1 cellular context compared by ENCODE assay signal in the genomic region with DNA sequence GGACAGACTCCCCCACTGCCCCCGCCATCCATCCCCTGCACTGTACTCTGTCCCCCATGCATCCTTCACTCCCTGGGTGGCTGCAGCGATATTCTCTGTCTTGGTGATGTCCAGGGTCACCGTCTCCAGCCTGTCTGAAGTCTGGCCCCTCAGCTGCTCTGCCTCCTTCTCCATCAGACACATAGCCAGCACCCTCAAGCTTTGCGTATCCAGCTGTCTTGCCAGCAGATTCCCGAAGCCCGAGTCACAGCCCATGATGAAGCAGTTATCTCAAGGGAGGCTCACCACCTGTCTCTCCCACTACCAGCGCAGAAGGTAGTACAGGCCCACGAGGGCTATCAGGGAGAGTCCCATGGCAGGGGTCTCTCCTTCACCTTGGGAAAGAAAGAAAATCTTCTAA.
TF ChIP-seq lines count a peak whose summit lies in the region.

No MANE protein-coding gene starts in this region.

TF ChIP-seq in GM23338, 12 proteins besides CTCF, POLR2A, EP300 and RAD21 (continued from another document):
- TF ChIP-seq, protein P1, sequence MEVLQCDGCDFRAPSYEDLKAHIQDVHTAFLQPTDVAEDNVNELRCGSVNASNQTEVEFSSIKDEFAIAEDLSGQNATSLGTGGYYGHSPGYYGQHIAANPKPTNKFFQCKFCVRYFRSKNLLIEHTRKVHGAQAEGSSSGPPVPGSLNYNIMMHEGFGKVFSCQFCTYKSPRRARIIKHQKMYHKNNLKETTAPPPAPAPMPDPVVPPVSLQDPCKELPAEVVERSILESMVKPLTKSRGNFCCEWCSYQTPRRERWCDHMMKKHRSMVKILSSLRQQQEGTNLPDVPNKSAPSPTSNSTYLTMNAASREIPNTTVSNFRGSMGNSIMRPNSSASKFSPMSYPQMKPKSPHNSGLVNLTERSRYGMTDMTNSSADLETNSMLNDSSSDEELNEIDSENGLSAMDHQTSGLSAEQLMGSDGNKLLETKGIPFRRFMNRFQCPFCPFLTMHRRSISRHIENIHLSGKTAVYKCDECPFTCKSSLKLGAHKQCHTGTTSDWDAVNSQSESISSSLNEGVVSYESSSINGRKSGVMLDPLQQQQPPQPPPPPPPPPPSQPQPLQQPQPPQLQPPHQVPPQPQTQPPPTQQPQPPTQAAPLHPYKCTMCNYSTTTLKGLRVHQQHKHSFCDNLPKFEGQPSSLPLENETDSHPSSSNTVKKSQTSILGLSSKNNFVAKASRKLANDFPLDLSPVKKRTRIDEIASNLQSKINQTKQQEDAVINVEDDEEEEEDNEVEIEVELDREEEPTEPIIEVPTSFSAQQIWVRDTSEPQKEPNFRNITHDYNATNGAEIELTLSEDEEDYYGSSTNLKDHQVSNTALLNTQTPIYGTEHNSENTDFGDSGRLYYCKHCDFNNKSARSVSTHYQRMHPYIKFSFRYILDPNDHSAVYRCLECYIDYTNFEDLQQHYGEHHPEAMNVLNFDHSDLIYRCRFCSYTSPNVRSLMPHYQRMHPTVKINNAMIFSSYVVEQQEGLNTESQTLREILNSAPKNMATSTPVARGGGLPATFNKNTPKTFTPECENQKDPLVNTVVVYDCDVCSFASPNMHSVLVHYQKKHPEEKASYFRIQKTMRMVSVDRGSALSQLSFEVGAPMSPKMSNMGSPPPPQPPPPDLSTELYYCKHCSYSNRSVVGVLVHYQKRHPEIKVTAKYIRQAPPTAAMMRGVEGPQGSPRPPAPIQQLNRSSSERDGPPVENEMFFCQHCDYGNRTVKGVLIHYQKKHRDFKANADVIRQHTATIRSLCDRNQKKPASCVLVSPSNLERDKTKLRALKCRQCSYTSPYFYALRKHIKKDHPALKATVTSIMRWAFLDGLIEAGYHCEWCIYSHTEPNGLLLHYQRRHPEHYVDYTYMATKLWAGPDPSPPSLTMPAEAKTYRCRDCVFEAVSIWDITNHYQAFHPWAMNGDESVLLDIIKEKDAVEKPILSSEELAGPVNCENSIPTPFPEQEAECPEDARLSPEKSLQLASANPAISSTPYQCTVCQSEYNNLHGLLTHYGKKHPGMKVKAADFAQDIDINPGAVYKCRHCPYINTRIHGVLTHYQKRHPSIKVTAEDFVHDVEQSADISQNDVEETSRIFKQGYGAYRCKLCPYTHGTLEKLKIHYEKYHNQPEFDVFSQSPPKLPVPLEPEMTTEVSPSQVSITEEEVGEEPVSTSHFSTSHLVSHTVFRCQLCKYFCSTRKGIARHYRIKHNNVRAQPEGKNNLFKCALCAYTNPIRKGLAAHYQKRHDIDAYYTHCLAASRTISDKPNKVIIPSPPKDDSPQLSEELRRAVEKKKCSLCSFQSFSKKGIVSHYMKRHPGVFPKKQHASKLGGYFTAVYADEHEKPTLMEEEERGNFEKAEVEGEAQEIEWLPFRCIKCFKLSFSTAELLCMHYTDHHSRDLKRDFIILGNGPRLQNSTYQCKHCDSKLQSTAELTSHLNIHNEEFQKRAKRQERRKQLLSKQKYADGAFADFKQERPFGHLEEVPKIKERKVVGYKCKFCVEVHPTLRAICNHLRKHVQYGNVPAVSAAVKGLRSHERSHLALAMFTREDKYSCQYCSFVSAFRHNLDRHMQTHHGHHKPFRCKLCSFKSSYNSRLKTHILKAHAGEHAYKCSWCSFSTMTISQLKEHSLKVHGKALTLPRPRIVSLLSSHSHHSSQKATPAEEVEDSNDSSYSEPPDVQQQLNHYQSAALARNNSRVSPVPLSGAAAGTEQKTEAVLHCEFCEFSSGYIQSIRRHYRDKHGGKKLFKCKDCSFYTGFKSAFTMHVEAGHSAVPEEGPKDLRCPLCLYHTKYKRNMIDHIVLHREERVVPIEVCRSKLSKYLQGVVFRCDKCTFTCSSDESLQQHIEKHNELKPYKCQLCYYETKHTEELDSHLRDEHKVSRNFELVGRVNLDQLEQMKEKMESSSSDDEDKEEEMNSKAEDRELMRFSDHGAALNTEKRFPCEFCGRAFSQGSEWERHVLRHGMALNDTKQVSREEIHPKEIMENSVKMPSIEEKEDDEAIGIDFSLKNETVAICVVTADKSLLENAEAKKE (CRISPR knock-in tag; IDR thresholded peaks at IDR 0.05) = no peak
- TF ChIP-seq EZH2 (IDR thresholded peaks at IDR 0.05; ENCODE audit: low read depth, unreplicated experiment) (no peak), NANOG (IDR thresholded peaks at IDR 0.05; ENCODE audit: borderline replicate concordance) (no peak), POLR2AphosphoS5 (IDR thresholded peaks at IDR 0.05; ENCODE audit: low read depth) (no peak), ZNF114 (CRISPR knock-in tag; IDR thresholded peaks at IDR 0.05) (no peak), CREB1 (CRISPR knock-in tag; IDR thresholded peaks at IDR 0.05; ENCODE audit: low read depth) (no peak), EZH2phosphoT487 (IDR thresholded peaks at IDR 0.05; ENCODE audit: unreplicated experiment) (no peak), ZNF331 (CRISPR knock-in tag; IDR thresholded peaks at IDR 0.05; ENCODE audit: low read depth) (no peak)
- TF ChIP-seq, protein P2, sequence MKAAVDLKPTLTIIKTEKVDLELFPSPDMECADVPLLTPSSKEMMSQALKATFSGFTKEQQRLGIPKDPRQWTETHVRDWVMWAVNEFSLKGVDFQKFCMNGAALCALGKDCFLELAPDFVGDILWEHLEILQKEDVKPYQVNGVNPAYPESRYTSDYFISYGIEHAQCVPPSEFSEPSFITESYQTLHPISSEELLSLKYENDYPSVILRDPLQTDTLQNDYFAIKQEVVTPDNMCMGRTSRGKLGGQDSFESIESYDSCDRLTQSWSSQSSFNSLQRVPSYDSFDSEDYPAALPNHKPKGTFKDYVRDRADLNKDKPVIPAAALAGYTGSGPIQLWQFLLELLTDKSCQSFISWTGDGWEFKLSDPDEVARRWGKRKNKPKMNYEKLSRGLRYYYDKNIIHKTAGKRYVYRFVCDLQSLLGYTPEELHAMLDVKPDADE (IDR thresholded peaks at IDR 0.05) = no peak
- TF ChIP-seq, protein P3, sequence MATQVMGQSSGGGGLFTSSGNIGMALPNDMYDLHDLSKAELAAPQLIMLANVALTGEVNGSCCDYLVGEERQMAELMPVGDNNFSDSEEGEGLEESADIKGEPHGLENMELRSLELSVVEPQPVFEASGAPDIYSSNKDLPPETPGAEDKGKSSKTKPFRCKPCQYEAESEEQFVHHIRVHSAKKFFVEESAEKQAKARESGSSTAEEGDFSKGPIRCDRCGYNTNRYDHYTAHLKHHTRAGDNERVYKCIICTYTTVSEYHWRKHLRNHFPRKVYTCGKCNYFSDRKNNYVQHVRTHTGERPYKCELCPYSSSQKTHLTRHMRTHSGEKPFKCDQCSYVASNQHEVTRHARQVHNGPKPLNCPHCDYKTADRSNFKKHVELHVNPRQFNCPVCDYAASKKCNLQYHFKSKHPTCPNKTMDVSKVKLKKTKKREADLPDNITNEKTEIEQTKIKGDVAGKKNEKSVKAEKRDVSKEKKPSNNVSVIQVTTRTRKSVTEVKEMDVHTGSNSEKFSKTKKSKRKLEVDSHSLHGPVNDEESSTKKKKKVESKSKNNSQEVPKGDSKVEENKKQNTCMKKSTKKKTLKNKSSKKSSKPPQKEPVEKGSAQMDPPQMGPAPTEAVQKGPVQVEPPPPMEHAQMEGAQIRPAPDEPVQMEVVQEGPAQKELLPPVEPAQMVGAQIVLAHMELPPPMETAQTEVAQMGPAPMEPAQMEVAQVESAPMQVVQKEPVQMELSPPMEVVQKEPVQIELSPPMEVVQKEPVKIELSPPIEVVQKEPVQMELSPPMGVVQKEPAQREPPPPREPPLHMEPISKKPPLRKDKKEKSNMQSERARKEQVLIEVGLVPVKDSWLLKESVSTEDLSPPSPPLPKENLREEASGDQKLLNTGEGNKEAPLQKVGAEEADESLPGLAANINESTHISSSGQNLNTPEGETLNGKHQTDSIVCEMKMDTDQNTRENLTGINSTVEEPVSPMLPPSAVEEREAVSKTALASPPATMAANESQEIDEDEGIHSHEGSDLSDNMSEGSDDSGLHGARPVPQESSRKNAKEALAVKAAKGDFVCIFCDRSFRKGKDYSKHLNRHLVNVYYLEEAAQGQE (IDR thresholded peaks at IDR 0.05; ENCODE audit: unreplicated experiment) = no peak
TF ChIP-seq in GM23338: peak in this region for 0.
